In genomic region chr11:57763568-57763967, GRCh38 we compare ENCODE assay signal across 8 cellular contexts. TPM values are rescaled to one million over a fixed set of nuclear protein-coding genes. Genes with fewer than 3 reads are reported as not detected.
DNase-seq lines count a peak whose midpoint lies in the region; ATAC-seq and TF ChIP-seq lines count a peak whose summit lies in the region.

No MANE protein-coding gene starts in this region.

- H3K9me3 ChIP-seq in breast epithelium (no peaks in the 10 kb centered on the region), testis (no peaks in the 10 kb centered on the region)

- TF ChIP-seq CTCF in breast epithelium (IDR thresholded peaks at IDR 0.05) = peak in 1 of 3 donors; percentile 46
- peak in 2 of 3 experiments; percentile 23 to 38 for TF ChIP-seq CTCF in testis (IDR thresholded peaks at IDR 0.05)

- peak; percentile 12 to 40 for DNase-seq in NCI-H524 (lab: John Stamatoyannopoulos, UW)
- no peak for DNase-seq in NCI-H524 treated with DMSO at 0.1 percent for 48 hours (lab: John Stamatoyannopoulos, UW)
- DNase-seq in breast epithelium (ENCODE audit: low spot score in 2 of 2) = no peak
- peak; percentile 28 for DNase-seq in kidney glomerular epithelial cell (lab: John Stamatoyannopoulos, UW)
- no peak for DNase-seq in testis
- DNase-seq in SKM-1 treated with dmso at 0.1 percent for 144 hours (lab: John Stamatoyannopoulos, UW; ENCODE audit: unreplicated experiment) = no peak
- no peak for DNase-seq in stimulated activated CD4-positive, alpha-beta T cell treated with anti-CD3 and anti-CD28 coated beads, Interleukin-4, amount 100 ng/mL, for 1 hour

- 31 to 50% methylated on average over 1 of the region's 1 CpG for WGBS in testis, 2 donors

- H3K4me3 ChIP-seq in breast epithelium = peak overlapping the region; percentile 65 to 71 (median 65)
- H3K4me3 ChIP-seq in testis = peak overlapping the region; percentile 63 to 64

- no peak for TF ChIP-seq POLR2A in breast epithelium (IDR thresholded peaks at IDR 0.05)
- TF ChIP-seq POLR2A in testis (IDR thresholded peaks at IDR 0.05) = no peak

- H3K27ac ChIP-seq in breast epithelium (peak overlapping the region; percentile 92 to 97), testis (peak overlapping the region; percentile 76 to 93)

- intact Hi-C loops in breast epithelium (cut with DNase I; ENCODE audit: low total_unique reads) (no loop called here), testis (cut with DNase I; ENCODE audit: low total_unique reads) (no loop called here)

- H3K27me3 ChIP-seq in breast epithelium (no peaks in the 10 kb centered on the region), testis (no peaks in the 10 kb centered on the region)

- no peaks in the 10 kb centered on the region for H3K36me3 ChIP-seq in breast epithelium
- H3K36me3 ChIP-seq in testis (ENCODE audit: low read depth, missing control alignments) = no peaks in the 10 kb centered on the region

- peaks cover 0 to 7% of the 10 kb centered on the region in 2 donors for H3K4me1 ChIP-seq in breast epithelium
- H3K4me1 ChIP-seq in testis = peaks cover 21% of the 10 kb centered on the region

- ATAC-seq in GM21526 (IDR thresholded peaks at IDR 0.05; ENCODE audit: low FRiP score, unreplicated experiment) = no peak

RNA-seq across cellular contexts. Expression of gene CTNND1, which starts 2.0 kb away (rescaled TPM):
- total RNA-seq in breast epithelium (100 to 1,000 TPM in 2 of 3 donors, 10 to 100 TPM in 1; 82.1 to 259 (median 175) TPM), testis (100 to 1,000 TPM; 178 to 227 TPM)
- 134 TPM for polyA plus RNA-seq in testis (ENCODE audit: insufficient read depth, low read depth, low replicate concordance)

RNA-seq across cellular contexts. Expression of gene BTBD18, which starts 11.9 kb away (rescaled TPM):
- total RNA-seq in breast epithelium (not detected), testis (1 to 10 TPM; 3.1 to 7.2 TPM)
- 2.8 TPM for polyA plus RNA-seq in testis (ENCODE audit: insufficient read depth, low read depth, low replicate concordance)

RNA-seq across cellular contexts. Expression of gene SELENOH, which starts 22.3 kb away (rescaled TPM):
- total RNA-seq in breast epithelium (100 to 1,000 TPM in 2 of 3 donors, 10 to 100 TPM in 1; 84.3 to 153 (median 153) TPM), testis (100 to 1,000 TPM; 157 to 222 TPM)
- polyA plus RNA-seq in testis (ENCODE audit: insufficient read depth, low read depth, low replicate concordance) = 71.3 TPM

RNA-seq across cellular contexts. Expression of gene TMX2, which starts 51.2 kb away (rescaled TPM):
- 10 to 100 TPM; 45.8 to 80.1 (median 66.2) TPM for total RNA-seq in breast epithelium
- total RNA-seq in testis = 10 to 100 TPM; 73.3 to 85.9 TPM
- 88.6 TPM for polyA plus RNA-seq in testis (ENCODE audit: insufficient read depth, low read depth, low replicate concordance)

RNA-seq across cellular contexts. Expression of gene MED19, which starts 51.6 kb away (rescaled TPM):
- total RNA-seq in breast epithelium = 10 to 100 TPM; 18.7 to 27.7 (median 20.6) TPM
- 10 to 100 TPM; 49.9 to 52.3 TPM for total RNA-seq in testis
- polyA plus RNA-seq in testis (ENCODE audit: insufficient read depth, low read depth, low replicate concordance) = 48.3 TPM

Comparison
In these comparisons a context has a peak if more than half of its experiments do, and no peak if none do; other contexts are left out.
1. DNase-seq: peak in NCI-H524 (2 of 2) and kidney glomerular epithelial cell (single experiment); none in NCI-H524 treated with DMSO at 0.1 percent for 48 hours (single experiment), breast epithelium (0 of 2), testis (single experiment), SKM-1 treated with dmso at 0.1 percent for 144 hours (single experiment) and stimulated activated CD4-positive, alpha-beta T cell treated with anti-CD3 and anti-CD28 coated beads, Interleukin-4, amount 100 ng/mL, for 1 hour (single experiment).
2. RNA of gene BTBD18, which starts 11.9 kb away (total RNA-seq): 3.1 to 7.2 TPM in testis; not detected in breast epithelium; every median in the first group is over 4 times any median in the second.